8 cellular contexts compared by ENCODE assay signal in genomic region chr10:511101-511848, GRCh38.
DNase-seq lines count a peak whose midpoint lies in the region; ATAC-seq and TF ChIP-seq lines count a peak whose summit lies in the region.

No MANE protein-coding gene starts in this region.

- TF ChIP-seq EP300 in gastroesophageal sphincter (IDR thresholded peaks at IDR 0.05) = no peak

- ATAC-seq in GM18909 (IDR thresholded peaks at IDR 0.05; ENCODE audit: poor library complexity, unreplicated experiment) (peak; percentile 68), gastroesophageal sphincter (peak; percentile 92)

- H3K27ac ChIP-seq in SJSA1 = 0 out of 2 replicates have a peak overlapping the region, but pooled peaks have one; percentile 3
- H3K27ac ChIP-seq in gastroesophageal sphincter = peak overlapping the region; percentile 32 to 86 (median 78)
- H3K27ac ChIP-seq in subcutaneous abdominal adipose tissue (ENCODE audit: low read depth, low read length) = peak overlapping the region; percentile 25

- H3K9ac ChIP-seq in subcutaneous abdominal adipose tissue (ENCODE audit: low read length in 5 of 5) = no peak overlapping the region

- no peaks in the 10 kb centered on the region for H3K27me3 ChIP-seq in SJSA1 (replicated peaks)
- no peaks in the 10 kb centered on the region for H3K27me3 ChIP-seq in gastroesophageal sphincter
- H3K27me3 ChIP-seq in subcutaneous abdominal adipose tissue (ENCODE audit: control insufficient read depth in 5 of 5, insufficient read depth in 4 of 5, low read length in 5 of 5) = no peaks in the 10 kb centered on the region

- whole genome bisulfite sequencing in gastroesophageal sphincter (ENCODE audit: low coverage in 1 of 2), 2 donors = 21 to 43% methylated on average over 8 to 9 of the region's 21 CpGs

- peak; percentile 97 for TF ChIP-seq CTCF in LNCAP (IDR thresholded peaks at IDR 0.05)
- peak in 3 of 4 experiments; percentile 96 to 99 (median 96) for TF ChIP-seq CTCF in gastroesophageal sphincter (IDR thresholded peaks at IDR 0.05)

- no peaks in the 10 kb centered on the region for H3K9me3 ChIP-seq in SJSA1 (replicated peaks)
- no peaks in the 10 kb centered on the region for H3K9me3 ChIP-seq in gastroesophageal sphincter
- no peaks in the 10 kb centered on the region for H3K9me3 ChIP-seq in subcutaneous abdominal adipose tissue (ENCODE audit: control insufficient read depth in 5 of 5, low read length in 5 of 5)

- TF ChIP-seq POLR2A in gastroesophageal sphincter (IDR thresholded peaks at IDR 0.05) = no peak

- H3K36me3 ChIP-seq in SJSA1 (peaks cover 24% of the 10 kb centered on the region), gastroesophageal sphincter (peaks cover 0 to 17% of the 10 kb centered on the region in 2 donors), subcutaneous abdominal adipose tissue (ENCODE audit: control insufficient read depth in 5 of 5, insufficient read depth in 5 of 5, low read length in 5 of 5) (peaks cover 0 to 17% (median 13%) of the 10 kb centered on the region in 5 donors)

- DNase-seq in AG08396 (ENCODE audit: low spot score) (peak; percentile 93), SJSA1 (ENCODE audit: low read depth in 1 of 2, low spot score in 2 of 2) (peak; percentile 71 to 93), nucleus accumbens (lab: John Stamatoyannopoulos, UW) (peak; percentile 67 to 96 (median 88))
- peak; percentile 62 for DNase-seq in activated gamma-delta T cell treated with anti-CD3 and anti-CD28 coated beads, Interleukin-2, amount 50 U/mL, for 16 hours (ENCODE audit: low read depth)

- no peak overlapping the region for H3K4me3 ChIP-seq in SJSA1
- H3K4me3 ChIP-seq in gastroesophageal sphincter = no peak overlapping the region
- H3K4me3 ChIP-seq in subcutaneous abdominal adipose tissue (ENCODE audit: low read depth in 1 of 5, low read length in 5 of 5) = peak overlapping the region in 2 of 5 donors; percentile 5 to 32

- peaks cover 8% of the 10 kb centered on the region for H3K4me1 ChIP-seq in SJSA1 (replicated peaks)
- peaks cover 0 to 90% (median 36%) of the 10 kb centered on the region in 3 donors for H3K4me1 ChIP-seq in gastroesophageal sphincter
- H3K4me1 ChIP-seq in subcutaneous abdominal adipose tissue (ENCODE audit: control insufficient read depth in 5 of 5, insufficient read depth in 5 of 5, low read length in 5 of 5) = peaks cover 6 to 27% (median 21%) of the 10 kb centered on the region in 5 donors

Comparison
In these comparisons a context has a peak if more than half of its experiments do, and no peak if none do; other contexts are left out.
1. H3K27ac ChIP-seq: peak in every context shown above with its lines; median percentile 78 in gastroesophageal sphincter; 25 in subcutaneous abdominal adipose tissue; 3 in SJSA1.